21 cellular contexts compared by ENCODE assay signal in genomic region chr1:116791727-116792126, GRCh38. TPM values are rescaled to one million over a fixed set of nuclear protein-coding genes. Genes with fewer than 3 reads are reported as not detected.
A peak's percentile ranks its signal among the peaks of the same experiment; 100 is the strongest.
DNase-seq lines count a peak whose midpoint lies in the region; ATAC-seq and TF ChIP-seq lines count a peak whose summit lies in the region.
"Had no signal": no experiment of that assay in that cellular context is flagged by ENCODE, and none has a peak within 500 bp of the region (broad histone marks: within the 10 kb centered on the region; RNA-seq: fewer than 3 reads in every experiment).

No MANE protein-coding gene starts in this region.

- no peaks in the 10 kb centered on the region for H3K27me3 ChIP-seq in Karpas-422 (ENCODE audit: low read length)

- H3K27me3 Mint-ChIP-seq in activated CD8-positive, alpha-beta T cell treated with anti-CD3 and anti-CD28 coated beads for 36 hours = no peaks in the 10 kb centered on the region
- H3K27me3 Mint-ChIP-seq in activated CD8-positive, alpha-beta T cell treated with anti-CD3 and anti-CD28 coated beads, Interleukin-2, amount 10 ng/mL, durations not matched to agents 7 days and 5 days (ENCODE audit: low read depth) = no peaks in the 10 kb centered on the region
- no peaks in the 10 kb centered on the region for H3K27me3 Mint-ChIP-seq in central memory CD8-positive, alpha-beta T cell
- H3K27me3 Mint-ChIP-seq in natural killer cell treated with Interleukin-12 subunit alpha and Interleukin-12 subunit beta and Interleukin-15 and Interleukin-18, amount 100 ng/mL, for 72 hours = no peaks in the 10 kb centered on the region
- no peaks in the 10 kb centered on the region for H3K27me3 Mint-ChIP-seq in stimulated activated naive CD8-positive, alpha-beta T cell treated with anti-CD3 and anti-CD28 coated beads, Interleukin-15, amount 100 ng/mL, for 72 hours

- no peak overlapping the region for H3K4me3 ChIP-seq in Karpas-422 (ENCODE audit: low read length)

- no peaks in the 10 kb centered on the region for H3K79me2 ChIP-seq in Karpas-422 (ENCODE audit: low read length)

- no peaks in the 10 kb centered on the region for H3K9me3 ChIP-seq in Karpas-422 (ENCODE audit: low read length)

- H3K4me3 Mint-ChIP-seq in activated CD8-positive, alpha-beta T cell treated with anti-CD3 and anti-CD28 coated beads for 36 hours = no peak overlapping the region
- no peak overlapping the region for H3K4me3 Mint-ChIP-seq in activated CD8-positive, alpha-beta T cell treated with anti-CD3 and anti-CD28 coated beads, Interleukin-2, amount 10 ng/mL, durations not matched to agents 7 days and 5 days
- no peak overlapping the region for H3K4me3 Mint-ChIP-seq in central memory CD8-positive, alpha-beta T cell
- no peak overlapping the region for H3K4me3 Mint-ChIP-seq in natural killer cell treated with Interleukin-12 subunit alpha and Interleukin-12 subunit beta and Interleukin-15 and Interleukin-18, amount 100 ng/mL, for 72 hours
- H3K4me3 Mint-ChIP-seq in stimulated activated naive CD8-positive, alpha-beta T cell treated with anti-CD3 and anti-CD28 coated beads, Interleukin-15, amount 100 ng/mL, for 72 hours = no peak overlapping the region

- TF ChIP-seq CTCF in activated CD8-positive, alpha-beta T cell treated with anti-CD3 and anti-CD28 coated beads for 36 hours (IDR thresholded peaks at IDR 0.05) = no peak
- TF ChIP-seq CTCF in omental fat pad (IDR thresholded peaks at IDR 0.05) = no peak

- ATAC-seq in activated CD8-positive, alpha-beta T cell treated with anti-CD3 and anti-CD28 coated beads for 36 hours = peak; percentile 49
- ATAC-seq in activated CD8-positive, alpha-beta T cell treated with anti-CD3 and anti-CD28 coated beads, Interleukin-2, amount 10 ng/mL, durations not matched to agents 7 days and 5 days = no peak
- ATAC-seq in central memory CD8-positive, alpha-beta T cell (replicated peaks; ENCODE audit: extremely low read depth, poor library complexity, severe bottlenecking) = no peak
- peak; percentile 57 to 65 for ATAC-seq in natural killer cell treated with Interleukin-12 subunit alpha and Interleukin-12 subunit beta and Interleukin-15 and Interleukin-18, amount 100 ng/mL, for 72 hours
- ATAC-seq in stimulated activated naive CD8-positive, alpha-beta T cell treated with anti-CD3 and anti-CD28 coated beads, Interleukin-15, amount 100 ng/mL, for 72 hours = peak; percentile 60
- no peak for ATAC-seq in GM18867 (IDR thresholded peaks at IDR 0.05; ENCODE audit: unreplicated experiment)
- ATAC-seq in omental fat pad (ENCODE audit: low FRiP score) = no peak
- ATAC-seq: HepG2 had no signal

- H3K9ac ChIP-seq in Karpas-422 (ENCODE audit: low read length) = no peak overlapping the region

- CTCF ChIA-PET in activated CD8-positive, alpha-beta T cell treated with anti-CD3 and anti-CD28 coated beads for 36 hours (lab: Charles Lee) = interaction anchor here (1.0 kb wide), 1 partner anchor 9 kb away, joined by 3 read pairs; no protein-coding TSS in a partner anchor
- CTCF ChIA-PET in activated CD8-positive, alpha-beta T cell treated with anti-CD3 and anti-CD28 coated beads, Interleukin-2, amount 10 ng/mL, durations not matched to agents 7 days and 5 days (lab: Charles Lee) = interaction anchor here (6.9 kb wide), 1 partner anchor 20 kb away, joined by 50 read pairs; no protein-coding TSS in a partner anchor

- H3K4me1 ChIP-seq in Karpas-422 (ENCODE audit: low read length) = no peaks in the 10 kb centered on the region

- H3K4me2 ChIP-seq in Karpas-422 (ENCODE audit: low read depth, low read length, poor library complexity, severe bottlenecking) = no peak overlapping the region

- peaks cover 2% of the 10 kb centered on the region for H3K9me3 Mint-ChIP-seq in activated CD8-positive, alpha-beta T cell treated with anti-CD3 and anti-CD28 coated beads for 36 hours
- peaks cover 4% of the 10 kb centered on the region for H3K9me3 Mint-ChIP-seq in activated CD8-positive, alpha-beta T cell treated with anti-CD3 and anti-CD28 coated beads, Interleukin-2, amount 10 ng/mL, durations not matched to agents 7 days and 5 days (ENCODE audit: insufficient read depth)
- no peaks in the 10 kb centered on the region for H3K9me3 Mint-ChIP-seq in central memory CD8-positive, alpha-beta T cell
- peaks cover 5% of the 10 kb centered on the region for H3K9me3 Mint-ChIP-seq in natural killer cell treated with Interleukin-12 subunit alpha and Interleukin-12 subunit beta and Interleukin-15 and Interleukin-18, amount 100 ng/mL, for 72 hours
- peaks cover 7 to 27% of the 10 kb centered on the region in 2 donors for H3K9me3 Mint-ChIP-seq in stimulated activated naive CD8-positive, alpha-beta T cell treated with anti-CD3 and anti-CD28 coated beads, Interleukin-15, amount 100 ng/mL, for 72 hours

- H2AFZ ChIP-seq in Karpas-422 (ENCODE audit: low read length) = no peak overlapping the region

- intact Hi-C loops in activated CD8-positive, alpha-beta T cell treated with anti-CD3 and anti-CD28 coated beads for 36 hours (cut with micrococcal nuclease) = no loop called here

- no peaks in the 10 kb centered on the region for H4K20me1 ChIP-seq in Karpas-422 (ENCODE audit: insufficient read depth, low read depth, low read length)

- H3K27ac ChIP-seq in Karpas-422 (ENCODE audit: low read length) = no peak overlapping the region

- H3K36me3 ChIP-seq in Karpas-422 (ENCODE audit: insufficient read depth, low read length) = no peaks in the 10 kb centered on the region

- no peak for DNase-seq in activated CD8-positive, alpha-beta T cell treated with anti-CD3 and anti-CD28 coated beads for 36 hours
- no peak for DNase-seq in activated CD8-positive, alpha-beta T cell treated with anti-CD3 and anti-CD28 coated beads, Interleukin-2, amount 10 ng/mL, durations not matched to agents 7 days and 5 days
- no peak for DNase-seq in central memory CD8-positive, alpha-beta T cell (ENCODE audit: low spot score in 2 of 2)
- DNase-seq in natural killer cell treated with Interleukin-12 subunit alpha and Interleukin-12 subunit beta and Interleukin-15 and Interleukin-18, amount 100 ng/mL, for 72 hours (ENCODE audit: low spot score) = no peak
- DNase-seq in stimulated activated naive CD8-positive, alpha-beta T cell treated with anti-CD3 and anti-CD28 coated beads, Interleukin-15, amount 100 ng/mL, for 72 hours = no peak
- no peak for DNase-seq in Karpas-422
- DNase-seq in omental fat pad (ENCODE audit: low spot score) = no peak
- DNase-seq: MV-4-11, NCI-H1105, NCI-H1436 treated with DMSO at 0.1 percent for 48 hours, NCI-H187 treated with DMSO at 0.1 percent for 48 hours, NCI-H2171 treated with DMSO at 0.1 percent for 48 hours, NCI-H345, NCI-H510A treated with DMSO at 0.1 percent for 48 hours had no signal

- POLR2A ChIA-PET in activated CD8-positive, alpha-beta T cell treated with anti-CD3 and anti-CD28 coated beads for 36 hours (lab: Charles Lee) = interaction anchor here (0.6 to 1.5 kb wide), 7 partner anchors 9 to 318 kb away, joined by 3 to 4 read pairs (median 3); no protein-coding TSS in a partner anchor
- POLR2A ChIA-PET in activated CD8-positive, alpha-beta T cell treated with anti-CD3 and anti-CD28 coated beads, Interleukin-2, amount 10 ng/mL, durations not matched to agents 7 days and 5 days (lab: Charles Lee) = interaction anchor here (0.6 to 1.0 kb wide), 4 partner anchors 14 to 70 kb away, joined by 3 read pairs; no protein-coding TSS in a partner anchor

- peaks cover 26% of the 10 kb centered on the region for H3K36me3 Mint-ChIP-seq in activated CD8-positive, alpha-beta T cell treated with anti-CD3 and anti-CD28 coated beads for 36 hours (ENCODE audit: low read depth)
- peaks cover 18% of the 10 kb centered on the region for H3K36me3 Mint-ChIP-seq in activated CD8-positive, alpha-beta T cell treated with anti-CD3 and anti-CD28 coated beads, Interleukin-2, amount 10 ng/mL, durations not matched to agents 7 days and 5 days (ENCODE audit: low read depth)
- H3K36me3 Mint-ChIP-seq in central memory CD8-positive, alpha-beta T cell (ENCODE audit: insufficient read depth) = no peaks in the 10 kb centered on the region
- H3K36me3 Mint-ChIP-seq in natural killer cell treated with Interleukin-12 subunit alpha and Interleukin-12 subunit beta and Interleukin-15 and Interleukin-18, amount 100 ng/mL, for 72 hours = peaks cover 17% of the 10 kb centered on the region

- peaks cover 45% of the 10 kb centered on the region for H3K4me1 Mint-ChIP-seq in activated CD8-positive, alpha-beta T cell treated with anti-CD3 and anti-CD28 coated beads for 36 hours (ENCODE audit: low read depth)
- H3K4me1 Mint-ChIP-seq in activated CD8-positive, alpha-beta T cell treated with anti-CD3 and anti-CD28 coated beads, Interleukin-2, amount 10 ng/mL, durations not matched to agents 7 days and 5 days (ENCODE audit: low read depth) = peaks cover 50% of the 10 kb centered on the region
- peaks cover 75% of the 10 kb centered on the region for H3K4me1 Mint-ChIP-seq in central memory CD8-positive, alpha-beta T cell
- H3K4me1 Mint-ChIP-seq in natural killer cell treated with Interleukin-12 subunit alpha and Interleukin-12 subunit beta and Interleukin-15 and Interleukin-18, amount 100 ng/mL, for 72 hours (ENCODE audit: low read depth in 2 of 2) = peaks cover 61 to 77% of the 10 kb centered on the region in 2 donors
- H3K4me1 Mint-ChIP-seq in stimulated activated naive CD8-positive, alpha-beta T cell treated with anti-CD3 and anti-CD28 coated beads, Interleukin-15, amount 100 ng/mL, for 72 hours = peaks cover 58% of the 10 kb centered on the region

- H3K9me2 ChIP-seq in Karpas-422 (replicated peaks; ENCODE audit: insufficient read depth, low read length) = no peaks in the 10 kb centered on the region

- H3K27ac Mint-ChIP-seq in activated CD8-positive, alpha-beta T cell treated with anti-CD3 and anti-CD28 coated beads for 36 hours = no peak overlapping the region
- no peak overlapping the region for H3K27ac Mint-ChIP-seq in activated CD8-positive, alpha-beta T cell treated with anti-CD3 and anti-CD28 coated beads, Interleukin-2, amount 10 ng/mL, durations not matched to agents 7 days and 5 days
- H3K27ac Mint-ChIP-seq in central memory CD8-positive, alpha-beta T cell (ENCODE audit: low read depth) = peak overlapping the region; percentile 69
- H3K27ac Mint-ChIP-seq in natural killer cell treated with Interleukin-12 subunit alpha and Interleukin-12 subunit beta and Interleukin-15 and Interleukin-18, amount 100 ng/mL, for 72 hours = peak overlapping the region; percentile 36 to 63
- peak overlapping the region in 1 of 2 donors; percentile 89 for H3K27ac Mint-ChIP-seq in stimulated activated naive CD8-positive, alpha-beta T cell treated with anti-CD3 and anti-CD28 coated beads, Interleukin-15, amount 100 ng/mL, for 72 hours

RNA-seq across cellular contexts. Expression of gene CD2, which starts 37.5 kb away (rescaled TPM):
- total RNA-seq in activated CD8-positive, alpha-beta T cell treated with anti-CD3 and anti-CD28 coated beads for 36 hours = 100 to 1,000 TPM; 217 to 220 TPM
- 100 to 1,000 TPM; 186 to 189 TPM for total RNA-seq in activated CD8-positive, alpha-beta T cell treated with anti-CD3 and anti-CD28 coated beads, Interleukin-2, amount 10 ng/mL, durations not matched to agents 7 days and 5 days
- total RNA-seq in natural killer cell treated with Interleukin-12 subunit alpha and Interleukin-12 subunit beta and Interleukin-15 and Interleukin-18, amount 100 ng/mL, for 72 hours = 100 to 1,000 TPM in 1 of 2 donors, 10 to 100 TPM in 1; 71.4 to 140 TPM
- total RNA-seq in Karpas-422 (2014; rRNA removed; shearing (Covaris generic); ENCODE audit: low replicate concordance) = not detected in 2 replicates
- 1 to 10 TPM; 1.8 to 3.4 (median 2.6) TPM for total RNA-seq in omental fat pad
- total RNA-seq: A172, H4, HepG2, HT1080, LHCN-M2, MCF 10A had no signal

Comparison
In these comparisons a context has a peak if more than half of its experiments do, and no peak if none do; other contexts are left out.
1. ATAC-seq: peak in activated CD8-positive, alpha-beta T cell treated with anti-CD3 and anti-CD28 coated beads for 36 hours (single experiment), natural killer cell treated with Interleukin-12 subunit alpha and Interleukin-12 subunit beta and Interleukin-15 and Interleukin-18, amount 100 ng/mL, for 72 hours (2 of 2) and stimulated activated naive CD8-positive, alpha-beta T cell treated with anti-CD3 and anti-CD28 coated beads, Interleukin-15, amount 100 ng/mL, for 72 hours (single experiment); none in activated CD8-positive, alpha-beta T cell treated with anti-CD3 and anti-CD28 coated beads, Interleukin-2, amount 10 ng/mL, durations not matched to agents 7 days and 5 days (single experiment), central memory CD8-positive, alpha-beta T cell (single experiment), GM18867 (single experiment) and omental fat pad (single experiment).
2. H3K27ac Mint-ChIP-seq: peak in central memory CD8-positive, alpha-beta T cell (single experiment) and natural killer cell treated with Interleukin-12 subunit alpha and Interleukin-12 subunit beta and Interleukin-15 and Interleukin-18, amount 100 ng/mL, for 72 hours (2 of 2); none in activated CD8-positive, alpha-beta T cell treated with anti-CD3 and anti-CD28 coated beads for 36 hours (single experiment) and activated CD8-positive, alpha-beta T cell treated with anti-CD3 and anti-CD28 coated beads, Interleukin-2, amount 10 ng/mL, durations not matched to agents 7 days and 5 days (single experiment).
3. RNA of gene CD2, which starts 37.5 kb away (total RNA-seq): 217 to 220 TPM in activated CD8-positive, alpha-beta T cell treated with anti-CD3 and anti-CD28 coated beads for 36 hours, 186 to 189 TPM in activated CD8-positive, alpha-beta T cell treated with anti-CD3 and anti-CD28 coated beads, Interleukin-2, amount 10 ng/mL, durations not matched to agents 7 days and 5 days and 71.4 to 140 TPM in natural killer cell treated with Interleukin-12 subunit alpha and Interleukin-12 subunit beta and Interleukin-15 and Interleukin-18, amount 100 ng/mL, for 72 hours; 1.8 to 3.4 TPM in omental fat pad and not detected in Karpas-422; every median in the first group is over 10 times any median in the second.